ENCODE assay signal across 1 cellular context in the genomic region with DNA sequence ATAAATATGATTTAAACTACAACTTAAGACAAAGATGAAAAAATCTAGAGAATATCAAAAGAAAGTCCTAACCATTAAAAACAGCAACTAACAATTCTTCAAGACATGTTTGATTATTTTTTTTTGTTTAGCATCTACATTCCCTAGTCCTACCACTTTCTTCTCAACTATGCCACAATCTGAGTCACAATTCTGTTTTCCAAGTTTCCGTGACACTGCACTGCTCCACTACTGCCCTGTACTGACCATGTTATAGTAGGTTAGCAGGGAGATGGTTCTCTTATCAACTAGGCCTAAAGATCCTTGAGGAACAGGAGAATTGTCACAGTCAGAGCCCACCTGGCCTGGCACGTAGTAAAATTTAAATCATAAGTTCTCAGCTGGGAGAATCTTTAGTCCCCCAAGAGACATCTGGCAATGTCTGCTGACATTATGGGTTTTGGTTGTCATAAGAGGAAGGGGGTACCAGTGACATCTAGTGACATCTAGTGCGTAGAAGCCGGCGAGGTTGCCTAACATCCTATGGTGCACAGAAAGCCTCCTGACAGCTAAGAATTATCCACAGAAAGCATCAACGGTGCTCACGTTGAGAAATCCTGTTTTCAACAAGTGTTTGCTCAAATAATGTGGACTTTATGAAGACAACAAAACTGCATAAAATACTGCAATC.
TF ChIP-seq lines count a peak whose summit lies in the region.

No MANE protein-coding gene starts in this region.

TF ChIP-seq in HEK293, 187 proteins besides CTCF, POLR2A, EP300 and RAD21 (continued from another document):
- no peak for TF ChIP-seq PBX3 (CRISPR knock-in tag; IDR thresholded peaks at IDR 0.05)
TF ChIP-seq in HEK293: peak in this region for 1.
